In the genomic region with DNA sequence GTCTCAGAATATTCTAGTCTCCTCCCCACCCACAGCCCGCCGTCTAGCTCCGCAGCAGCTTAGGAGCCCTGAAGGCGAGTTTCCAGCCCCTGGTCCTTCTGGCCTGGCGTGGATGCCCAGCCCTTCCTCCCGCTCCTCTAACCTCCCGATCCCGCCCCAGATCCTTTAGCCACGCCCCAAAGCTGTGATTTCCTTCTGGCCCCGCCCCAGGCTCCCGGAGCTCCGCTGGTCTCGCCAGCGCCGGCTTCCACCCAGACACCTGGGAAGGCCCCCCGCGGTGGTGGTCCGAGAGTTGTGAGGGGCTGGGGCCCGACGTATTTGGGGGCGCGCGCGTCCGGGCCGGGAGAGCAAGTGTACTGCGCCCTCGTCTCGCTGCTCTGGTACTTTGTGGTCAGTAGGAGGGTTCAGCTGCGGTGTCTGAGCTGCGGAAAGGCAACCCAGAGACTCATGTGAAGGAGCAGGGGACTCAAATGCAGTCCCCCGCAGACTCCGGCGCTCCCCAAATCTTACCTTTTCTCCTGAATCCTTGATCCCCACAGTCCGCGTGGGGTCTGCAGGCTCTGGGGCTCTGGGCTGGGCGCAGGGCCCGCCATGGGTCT, we compare ENCODE assay signal across 8 cellular contexts. TPM values are rescaled to one million over a fixed set of nuclear protein-coding genes. Genes with fewer than 3 reads are reported as not detected.
A peak's percentile ranks its signal among the peaks of the same experiment; 100 is the strongest.
DNase-seq lines count a peak whose midpoint lies in the region; ATAC-seq and TF ChIP-seq lines count a peak whose summit lies in the region.

A gene (minus strand): TSS at position 114 of the 599 bp plus-strand sequence. CDS start 2,374 bp downstream, outside the sequence.

- H3K4me3 ChIP-seq in HFF-Myc (replicated peaks; ENCODE audit: low read depth, low read length) (peak within 1 kb of the TSS; percentile 42), lung (peak within 1 kb of the TSS; percentile 18)

- 2 to 5% methylated on average over 36 to 38 of the region's 38 CpGs for WGBS in lung, 2 donors

- peak within 1 kb of the TSS; percentile 79 for H3K4me3 Mint-ChIP-seq in activated B cell treated with CpG ODN at 0.5 μM for 24 hours
- peak within 1 kb of the TSS; percentile 84 to 87 for H3K4me3 Mint-ChIP-seq in effector memory CD8-positive, alpha-beta T cell
- H3K4me3 Mint-ChIP-seq in stimulated activated naive CD8-positive, alpha-beta T cell treated with anti-CD3 and anti-CD28 coated beads, Interleukin-15, Interleukin-2, amounts not matched to agents 100 ng/mL and 50 ng/mL, for 24 hours = peak within 1 kb of the TSS; percentile 74

- POLR2A ChIA-PET in activated B cell treated with CpG ODN at 0.5 μM for 24 hours (lab: Charles Lee) = interaction anchor here (0.6 kb wide), 1 partner anchor 434 kb away, joined by 7 read pairs; no protein-coding TSS in a partner anchor

- no peaks in the 10 kb centered on the region for H3K36me3 ChIP-seq in lung (ENCODE audit: control insufficient read depth in 2 of 2, insufficient read depth in 2 of 2, low read length in 2 of 2)

- no peaks in the 10 kb centered on the region for H3K9me3 Mint-ChIP-seq in activated B cell treated with CpG ODN at 0.5 μM for 24 hours
- H3K9me3 Mint-ChIP-seq in effector memory CD8-positive, alpha-beta T cell = no peaks in the 10 kb centered on the region
- no peaks in the 10 kb centered on the region for H3K9me3 Mint-ChIP-seq in stimulated activated naive CD8-positive, alpha-beta T cell treated with anti-CD3 and anti-CD28 coated beads, Interleukin-15, Interleukin-2, amounts not matched to agents 100 ng/mL and 50 ng/mL, for 24 hours

- peaks cover 33% of the 10 kb centered on the region for H3K27me3 Mint-ChIP-seq in activated B cell treated with CpG ODN at 0.5 μM for 24 hours
- peaks cover 46 to 53% of the 10 kb centered on the region in 2 donors for H3K27me3 Mint-ChIP-seq in effector memory CD8-positive, alpha-beta T cell
- peaks cover 41% of the 10 kb centered on the region for H3K27me3 Mint-ChIP-seq in stimulated activated naive CD8-positive, alpha-beta T cell treated with anti-CD3 and anti-CD28 coated beads, Interleukin-15, Interleukin-2, amounts not matched to agents 100 ng/mL and 50 ng/mL, for 24 hours

- no peaks in the 10 kb centered on the region for H3K27me3 ChIP-seq in lung (ENCODE audit: control insufficient read depth, insufficient read depth)

- DNase-seq in A172 (ENCODE audit: low spot score) (peak; percentile 52), HFF-Myc (ENCODE audit: extremely low read depth, low read depth) (no peak), activated B cell treated with CpG ODN at 0.5 μM for 24 hours (peak; percentile 37), lung (ENCODE audit: low spot score) (peak; percentile 78)
- peak in 1 of 3 experiments; percentile 19 for DNase-seq in effector memory CD8-positive, alpha-beta T cell

- intact Hi-C loops in activated B cell treated with CpG ODN at 0.5 μM for 24 hours (cut with micrococcal nuclease) = loop anchor here (5.0 kb wide), 1 partner anchor 40 kb away; a partner anchor contains a TSS

- H3K9me3 ChIP-seq in lung (ENCODE audit: control insufficient read depth in 2 of 2, insufficient read depth in 1 of 2, low read length in 1 of 2) = no peaks in the 10 kb centered on the region

- TF ChIP-seq CTCF in HFF-Myc (IDR thresholded peaks at IDR 0.05; ENCODE audit: low read depth, low read length, missing control alignments) (no peak), activated B cell treated with CpG ODN at 0.5 μM for 24 hours (IDR thresholded peaks at IDR 0.05) (no peak), lung (IDR thresholded peaks at IDR 0.05; ENCODE audit: control extremely low read depth, extremely low read depth) (no peak)

- H3K27ac ChIP-seq in lung (ENCODE audit: low read depth in 1 of 2, low read length in 1 of 2) = no peak within 1 kb of the TSS

- CTCF ChIA-PET in activated B cell treated with CpG ODN at 0.5 μM for 24 hours (lab: Charles Lee) = interaction anchor here (0.9 to 1.2 kb wide), 2 partner anchors 12 to 64 kb away, joined by 3 to 5 read pairs; a partner anchor contains a TSS

- H3K4me1 ChIP-seq in lung (ENCODE audit: control insufficient read depth in 2 of 2, insufficient read depth in 2 of 2, low read length in 2 of 2) = peaks cover 0 to 4% of the 10 kb centered on the region in 2 donors

- H3K36me3 Mint-ChIP-seq in activated B cell treated with CpG ODN at 0.5 μM for 24 hours (ENCODE audit: low read depth) = no peaks in the 10 kb centered on the region
- H3K36me3 Mint-ChIP-seq in effector memory CD8-positive, alpha-beta T cell (ENCODE audit: insufficient read depth) = peaks cover 10% of the 10 kb centered on the region
- no peaks in the 10 kb centered on the region for H3K36me3 Mint-ChIP-seq in stimulated activated naive CD8-positive, alpha-beta T cell treated with anti-CD3 and anti-CD28 coated beads, Interleukin-15, Interleukin-2, amounts not matched to agents 100 ng/mL and 50 ng/mL, for 24 hours (ENCODE audit: low read depth)

- ATAC-seq in activated B cell treated with CpG ODN at 0.5 μM for 24 hours (ENCODE audit: low read depth) = no peak
- ATAC-seq in effector memory CD8-positive, alpha-beta T cell (replicated peaks) = peak; percentile 48
- peak; percentile 70 for ATAC-seq in lung (ENCODE audit: insufficient read depth, low FRiP score)
- no peak for ATAC-seq in GM18858 (IDR thresholded peaks at IDR 0.05; ENCODE audit: unreplicated experiment)
- no peak for ATAC-seq in HG02852 (IDR thresholded peaks at IDR 0.05; ENCODE audit: unreplicated experiment)

- peaks cover 24% of the 10 kb centered on the region for H3K4me1 Mint-ChIP-seq in activated B cell treated with CpG ODN at 0.5 μM for 24 hours
- H3K4me1 Mint-ChIP-seq in effector memory CD8-positive, alpha-beta T cell (ENCODE audit: low read depth in 2 of 2) = peaks cover 18 to 27% of the 10 kb centered on the region in 2 donors
- peaks cover 20% of the 10 kb centered on the region for H3K4me1 Mint-ChIP-seq in stimulated activated naive CD8-positive, alpha-beta T cell treated with anti-CD3 and anti-CD28 coated beads, Interleukin-15, Interleukin-2, amounts not matched to agents 100 ng/mL and 50 ng/mL, for 24 hours (ENCODE audit: low read depth)

- no peak within 1 kb of the TSS for H3K27ac Mint-ChIP-seq in activated B cell treated with CpG ODN at 0.5 μM for 24 hours
- peak within 1 kb of the TSS; percentile 50 to 89 for H3K27ac Mint-ChIP-seq in effector memory CD8-positive, alpha-beta T cell
- H3K27ac Mint-ChIP-seq in stimulated activated naive CD8-positive, alpha-beta T cell treated with anti-CD3 and anti-CD28 coated beads, Interleukin-15, Interleukin-2, amounts not matched to agents 100 ng/mL and 50 ng/mL, for 24 hours = no peak within 1 kb of the TSS

RNA-seq across cellular contexts. Expression of the gene that starts here (rescaled TPM):
- 0.43 and 1.4 TPM in 2 replicates for total RNA-seq in A172 (2014; rRNA removed; shearing (Covaris generic))
- total RNA-seq in activated B cell treated with CpG ODN at 0.5 μM for 24 hours (not detected in 2 replicates), lung (under 1 TPM; 0.11 to 0.21 TPM)
- polyA plus RNA-seq in lung = under 1 TPM; 0.29 to 0.57 TPM

Comparison
In these comparisons a context has a peak if more than half of its experiments do, and no peak if none do; other contexts are left out.
1. Peak in DNase-seq in activated B cell treated with CpG ODN at 0.5 μM for 24 hours; RNA of the gene not detected or under 1 TPM.
2. Peak in DNase-seq, ATAC-seq and H3K4me3 ChIP-seq in lung; RNA of the gene not detected or under 1 TPM.
3. H3K27ac Mint-ChIP-seq: peak in effector memory CD8-positive, alpha-beta T cell (2 of 2); none in activated B cell treated with CpG ODN at 0.5 μM for 24 hours (single experiment) and stimulated activated naive CD8-positive, alpha-beta T cell treated with anti-CD3 and anti-CD28 coated beads, Interleukin-15, Interleukin-2, amounts not matched to agents 100 ng/mL and 50 ng/mL, for 24 hours (single experiment).
4. Peak in every context shown above with its lines, with median percentiles within 50 percentile points of each other: H3K4me3 Mint-ChIP-seq.